Comparison of ENCODE assay signal across 16 cellular contexts in genomic region chr4:7051144-7051495, GRCh38.
"Had no signal": no experiment of that assay in that cellular context is flagged by ENCODE, and none has a peak within 500 bp of the region (broad histone marks: within the 10 kb centered on the region; RNA-seq: fewer than 3 reads in every experiment).

No MANE protein-coding gene starts in this region.

- H3K4me3 ChIP-seq: coronary artery, smooth muscle cell, thoracic aorta, transverse colon had no signal

- H3K9me3 ChIP-seq: neutrophil, thoracic aorta, transverse colon had no signal

- H3K27me3 ChIP-seq: neutrophil, transverse colon had no signal

- DNase-seq: effector CD4-positive, alpha-beta T cell; foreskin melanocyte; head of caudate nucleus; hippocampal formation; left colon; mammary epithelial cell; naive thymus-derived CD4-positive, alpha-beta T cell; nephron progenitor cell; stimulated activated CD4-positive, alpha-beta T cell treated with anti-CD3 and anti-CD28 coated beads, Interleukin-4, amount 100 ng/mL, for 24 hours; stimulated activated naive CD8-positive, alpha-beta T cell treated with anti-CD3 and anti-CD28 coated beads, Interleukin-15, amount 100 ng/mL, for 72 hours; transverse colon had no signal

- H3K27ac ChIP-seq: coronary artery, thoracic aorta, transverse colon had no signal

- H3K4me2 ChIP-seq: smooth muscle cell had no signal

- ATAC-seq: left colon; naive thymus-derived CD4-positive, alpha-beta T cell; stimulated activated memory B cell treated with anti-CD40 and anti-IgM and Interleukin-4, amounts not matched to agents 10 μg/mL and 1 μg/mL and 100 μg/mL, for 72 hours; stimulated activated naive CD8-positive, alpha-beta T cell treated with anti-CD3 and anti-CD28 coated beads, Interleukin-15, amount 100 ng/mL, for 72 hours had no signal
